ENCODE assay signal across 8 cellular contexts in genomic region chr10:43076311-43076875, GRCh38. TPM values are rescaled to one million over a fixed set of nuclear protein-coding genes. Genes with fewer than 3 reads are reported as not detected.
DNase-seq lines count a peak whose midpoint lies in the region; ATAC-seq and TF ChIP-seq lines count a peak whose summit lies in the region.

No MANE protein-coding gene starts in this region.

- H3K79me2 ChIP-seq in ACC112 (ENCODE audit: control insufficient read depth, insufficient read depth, low read length, unreplicated experiment) (no peaks in the 10 kb centered on the region), PC-9 (ENCODE audit: low read depth) (no peaks in the 10 kb centered on the region)

- DNase-seq in colonic mucosa = no peak
- no peak for DNase-seq in adrenal gland
- DNase-seq in PC-9 = no peak
- DNase-seq in posterior vena cava (ENCODE audit: low spot score) = no peak

- 1 to 4% (median 3%) methylated on average over 16 to 45 of the region's 45 CpGs for WGBS in adrenal gland, 4 donors

- H3K27ac ChIP-seq in ACC112 (ENCODE audit: low read depth, low read length) (no peak overlapping the region), HEK293 (ENCODE audit: extremely low read depth, low read depth, low read length) (no peak overlapping the region), colonic mucosa (no peak overlapping the region), mucosa of rectum (ENCODE audit: low read depth in 2 of 2, low read length in 2 of 2) (no peak overlapping the region), adrenal gland (peak overlapping the region in 1 of 5 donors; percentile 34), PC-9 (no peak overlapping the region)

- TF ChIP-seq CTCF in HEK293 (tag by site-specific recombination; IDR thresholded peaks at IDR 0.05) = no peak
- TF ChIP-seq CTCF in colonic mucosa (IDR thresholded peaks at IDR 0.05) = no peak
- TF ChIP-seq CTCF in adrenal gland (IDR thresholded peaks at IDR 0.05) = no peak
- TF ChIP-seq CTCF in PC-9 (conservative IDR thresholded peaks at IDR 0.05) = no peak

- H3K9me2 ChIP-seq in PC-9 (ENCODE audit: insufficient read depth) = no peaks in the 10 kb centered on the region

- no peak overlapping the region for H3K4me2 ChIP-seq in PC-9

- TF ChIP-seq POLR2A in adrenal gland (IDR thresholded peaks at IDR 0.05) = no peak

- H2AFZ ChIP-seq in ACC112 (ENCODE audit: low read length, unreplicated experiment) (no peak overlapping the region), PC-9 (no peak overlapping the region)

- POLR2A ChIA-PET in HEK293 (lab: Yijun Ruan, JAX) (interaction anchor here (1.0 to 1.1 kb wide), 2 partner anchors 151 to 293 kb away, joined by 3 to 4 read pairs; no protein-coding TSS in a partner anchor), PC-9 (lab: Charles Lee; ENCODE audit: unreplicated experiment) (no interaction called here)

- H3F3A ChIP-seq in PC-9 (ENCODE audit: insufficient read depth, low read depth) = no peaks in the 10 kb centered on the region

- intact Hi-C loops in colonic mucosa (cut with DNase I) (no loop called here), adrenal gland (cut with DNase I) (no loop called here), PC-9 (cut with micrococcal nuclease; ENCODE audit: unreplicated experiment) (no loop called here), posterior vena cava (cut with DNase I) (no loop called here)

- H3K9ac ChIP-seq in colonic mucosa (ENCODE audit: low read depth in 2 of 2, low read length in 2 of 2) = no peak overlapping the region
- no peak overlapping the region for H3K9ac ChIP-seq in mucosa of rectum (ENCODE audit: low read depth in 1 of 2, low read length in 2 of 2)

- H3K4me1 ChIP-seq in ACC112 (ENCODE audit: control insufficient read depth, insufficient read depth, low read length, unreplicated experiment) = no peaks in the 10 kb centered on the region
- H3K4me1 ChIP-seq in HEK293 (ENCODE audit: control insufficient read depth, insufficient read depth, low read length) = no peaks in the 10 kb centered on the region
- H3K4me1 ChIP-seq in colonic mucosa = no peaks in the 10 kb centered on the region
- H3K4me1 ChIP-seq in mucosa of rectum (ENCODE audit: control insufficient read depth in 2 of 2, insufficient read depth in 2 of 2, low read length in 2 of 2) = peaks cover 0 to 6% of the 10 kb centered on the region in 2 donors
- no peaks in the 10 kb centered on the region for H3K4me1 ChIP-seq in adrenal gland (replicated peaks in 1 of 2)
- H3K4me1 ChIP-seq in PC-9 (replicated peaks; ENCODE audit: insufficient read depth) = no peaks in the 10 kb centered on the region

- no peak for ATAC-seq in GM19467 (IDR thresholded peaks at IDR 0.05; ENCODE audit: unreplicated experiment)

- CTCF ChIA-PET in HEK293 (lab: Yijun Ruan, JAX) (interaction anchor here (0.6 to 1.5 kb wide), 2 partner anchors 12 to 736 kb away, joined by 3 to 6 read pairs; no protein-coding TSS in a partner anchor), PC-9 (lab: Charles Lee) (no interaction called here)

- H3K9me3 ChIP-seq in HEK293 (ENCODE audit: control insufficient read depth, insufficient read depth, low read depth, low read length) (no peaks in the 10 kb centered on the region), colonic mucosa (no peaks in the 10 kb centered on the region), mucosa of rectum (ENCODE audit: control insufficient read depth in 2 of 2, low read length in 2 of 2) (no peaks in the 10 kb centered on the region), adrenal gland (replicated peaks in 1 of 3) (no peaks in the 10 kb centered on the region), PC-9 (ENCODE audit: insufficient read depth, low read depth) (no peaks in the 10 kb centered on the region)

- H3K27me3 ChIP-seq in ACC112 (ENCODE audit: insufficient read depth, low read length) (peaks cover 63% of the 10 kb centered on the region), colonic mucosa (peaks cover 13% of the 10 kb centered on the region), mucosa of rectum (ENCODE audit: control insufficient read depth in 2 of 2, insufficient read depth in 2 of 2, low read length in 2 of 2) (peaks cover 3 to 13% of the 10 kb centered on the region in 2 donors), adrenal gland (peaks cover 26% of the 10 kb centered on the region), PC-9 (ENCODE audit: insufficient read depth, low read depth) (peaks cover 9% of the 10 kb centered on the region; the same call in 1 of the 2 replicates)

- BruUV-seq in PC-9 (replicated peaks; lab: Mats Ljungman, UMichigan) = no TSS peak

- no peaks in the 10 kb centered on the region for H4K20me1 ChIP-seq in PC-9 (ENCODE audit: insufficient read depth)

- no peaks in the 10 kb centered on the region for H3K36me3 ChIP-seq in ACC112 (ENCODE audit: insufficient read depth, low read length)
- no peaks in the 10 kb centered on the region for H3K36me3 ChIP-seq in HEK293 (ENCODE audit: control insufficient read depth in 2 of 2, insufficient read depth in 1 of 2, low read length in 2 of 2)
- H3K36me3 ChIP-seq in colonic mucosa = no peaks in the 10 kb centered on the region
- no peaks in the 10 kb centered on the region for H3K36me3 ChIP-seq in mucosa of rectum (ENCODE audit: control insufficient read depth in 2 of 2, insufficient read depth in 2 of 2, low read length in 2 of 2)
- H3K36me3 ChIP-seq in adrenal gland (replicated peaks in 1 of 2) = no peaks in the 10 kb centered on the region
- no peaks in the 10 kb centered on the region for H3K36me3 ChIP-seq in PC-9 (ENCODE audit: low read depth)

- H3K4me3 ChIP-seq in ACC112 (ENCODE audit: low read depth, low read length) (peak overlapping the region; percentile 63), HEK293 (ENCODE audit: low read depth, low read length) (peak overlapping the region; percentile 39), colonic mucosa (peak overlapping the region; percentile 37), mucosa of rectum (ENCODE audit: low read length in 2 of 2) (peak overlapping the region; percentile 0 to 3), adrenal gland (peak overlapping the region in 1 of 4 donors; percentile 39), PC-9 (no peak overlapping the region)

TF ChIP-seq in HEK293, 187 proteins besides CTCF, POLR2A, EP300 and RAD21 (continues in another document):
- TF ChIP-seq ZFP69B (tag by site-specific recombination; IDR thresholded peaks at IDR 0.05) (0 out of 2 replicates have a peak, but pooled peaks have one; percentile 27), SP2 (tag by site-specific recombination; IDR thresholded peaks at IDR 0.05) (peak; percentile 30; the same call in 1 of the 2 replicates), GLIS1 (tag by site-specific recombination; IDR thresholded peaks at IDR 0.05) (0 out of 2 replicates have a peak, but pooled peaks have one; percentile 6), PRDM2 (tag by site-specific recombination; IDR thresholded peaks at IDR 0.05; ENCODE audit: borderline replicate concordance) (no peak), ZNF350 (tag by site-specific recombination; IDR thresholded peaks at IDR 0.05) (no peak), ZNF701 (tag by site-specific recombination; IDR thresholded peaks at IDR 0.05) (no peak)

RNA-seq across cellular contexts. Expression of gene RET, which starts 0.5 kb away (rescaled TPM):
- 1 to 10 TPM; 1.9 to 3.3 TPM for total RNA-seq in colonic mucosa
- 10 to 100 TPM in 3 of 8 donors, 1 to 10 TPM in 5; 1.6 to 43.6 (median 3.7) TPM for total RNA-seq in adrenal gland
- 10 to 100 TPM in 2 of 3 donors, 1 to 10 TPM in 1; 8.1 to 34.1 (median 24.3) TPM for polyA plus RNA-seq in adrenal gland
- not detected in 2 replicates for total RNA-seq in PC-9 (2021)
- 1 to 10 TPM; 1.0 to 1.3 TPM for total RNA-seq in posterior vena cava
